Comparison of ENCODE assay signal across 14 cellular contexts in genomic region chr2:28601612-28602011, GRCh38.
DNase-seq lines count a peak whose midpoint lies in the region; ATAC-seq and TF ChIP-seq lines count a peak whose summit lies in the region.
"Had no signal": no experiment of that assay in that cellular context is flagged by ENCODE, and none has a peak within 500 bp of the region (broad histone marks: within the 10 kb centered on the region; RNA-seq: fewer than 3 reads in every experiment).

No MANE protein-coding gene starts in this region.

- H3K36me3 ChIP-seq in mucosa of descending colon (ENCODE audit: low read depth) (no peaks in the 10 kb centered on the region), upper lobe of right lung (no peaks in the 10 kb centered on the region)

- peak; percentile 51 for ATAC-seq in Right ventricle myocardium inferior
- ATAC-seq in mucosa of descending colon: peak; percentile 12
- peak; percentile 77 for ATAC-seq in upper lobe of right lung
- no peak for ATAC-seq in GM19035 (IDR thresholded peaks at IDR 0.05; ENCODE audit: unreplicated experiment)
- ATAC-seq in HG03280 (IDR thresholded peaks at IDR 0.05; ENCODE audit: unreplicated experiment): no peak
- ATAC-seq: activated CD4-positive, alpha-beta T cell treated with anti-CD3 and anti-CD28 coated beads for 36 hours had no signal

- H3K27me3 ChIP-seq in upper lobe of right lung: no peaks in the 10 kb centered on the region

- intact Hi-C loops in Right ventricle myocardium inferior (cut with DNase I): no loop called here
- intact Hi-C loops in cardiac septum (cut with DNase I): no loop called here
- intact Hi-C loops in mucosa of descending colon (cut with DNase I, micrococcal nuclease): no loop called here
- intact Hi-C loops in upper lobe of right lung (cut with DNase I): no loop called here

- H3K4me1 ChIP-seq in mucosa of descending colon (ENCODE audit: low read depth) (peaks cover 9% of the 10 kb centered on the region), upper lobe of right lung (peaks cover 3% of the 10 kb centered on the region)

- TF ChIP-seq CTCF in mucosa of descending colon (IDR thresholded peaks at IDR 0.05): no peak
- no peak for TF ChIP-seq CTCF in upper lobe of right lung (IDR thresholded peaks at IDR 0.05)

- H3K9me3 ChIP-seq in mucosa of descending colon (no peaks in the 10 kb centered on the region), upper lobe of right lung (no peaks in the 10 kb centered on the region)

- H3K4me3 ChIP-seq in mucosa of descending colon (no peak overlapping the region), upper lobe of right lung (no peak overlapping the region)
- H3K4me3 ChIP-seq: PC-9 had no signal

- DNase-seq in Right ventricle myocardium inferior (ENCODE audit: missing footprints): no peak
- DNase-seq in cardiac septum (ENCODE audit: low spot score): no peak
- DNase-seq in caudate nucleus (lab: John Stamatoyannopoulos, UW): no peak
- no peak for DNase-seq in mucosa of descending colon
- DNase-seq in upper lobe of right lung: no peak
- DNase-seq in activated CD8-positive, alpha-beta memory T cell treated with anti-CD3 and anti-CD28 coated beads, Interleukin-2, amount 50 U/mL, for 4 hours: no peak
- DNase-seq: activated CD4-positive, alpha-beta T cell treated with anti-CD3 and anti-CD28 coated beads for 36 hours; EL; foreskin fibroblast; NCI-H1694 treated with DMSO at 0.1 percent for 48 hours; NCI-H510A; PC-9 had no signal

- H3K27ac ChIP-seq in caudate nucleus (ENCODE audit: low read depth, low read length): peak overlapping the region; percentile 31
- peak overlapping the region; percentile 55 for H3K27ac ChIP-seq in upper lobe of right lung
- H3K27ac ChIP-seq: PC-9 had no signal

Comparison
In these comparisons a context has a peak if more than half of its experiments do, and no peak if none do; other contexts are left out.
1. ATAC-seq: peak in Right ventricle myocardium inferior (single experiment), mucosa of descending colon (single experiment) and upper lobe of right lung (single experiment); none in GM19035 (single experiment) and HG03280 (single experiment).